ENCODE assay signal across 10 cellular contexts in the genomic region with DNA sequence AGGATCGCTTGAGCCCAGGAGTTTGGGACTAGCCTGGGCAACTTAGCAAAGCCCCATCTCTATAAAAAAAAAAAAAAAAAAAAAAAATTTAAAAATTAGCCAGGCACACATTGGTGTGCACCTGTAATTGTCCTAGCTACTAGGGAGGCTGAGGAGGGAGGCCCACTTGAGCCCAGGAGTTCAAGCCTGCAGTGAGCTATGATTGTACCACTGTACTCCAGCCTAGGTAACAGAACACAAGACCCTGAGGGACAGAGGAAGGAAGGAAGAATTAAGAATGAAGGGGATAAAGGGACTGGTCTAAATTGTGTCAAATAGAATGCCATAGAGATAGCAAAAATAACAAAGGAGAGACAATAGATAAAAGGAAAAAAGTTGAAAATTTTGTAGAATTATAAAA.
"Had no signal": no experiment of that assay in that cellular context is flagged by ENCODE, and none has a peak within 500 bp of the region (broad histone marks: within the 10 kb centered on the region; RNA-seq: fewer than 3 reads in every experiment).

No MANE protein-coding gene starts in this region.

- H3K27ac Mint-ChIP-seq: endodermal cell, type B pancreatic cell had no signal

- H3K9me3 Mint-ChIP-seq: endodermal cell, type B pancreatic cell had no signal

- DNase-seq: activated CD4-positive, CD25-positive, alpha-beta regulatory T cell; activated naive CD4-positive, alpha-beta T cell treated with anti-CD3 and anti-CD28 coated beads, Interleukin-2, amount 50 U/mL, for 16 hours; anterior cingulate cortex; cerebellar nuclear complex; endodermal cell; erythroblast; kidney glomerular epithelial cell; stimulated activated CD4-positive, alpha-beta T cell treated with anti-CD3 and anti-CD28 coated beads, Interleukin-1b, Interleukin-23, amount 100 ng/mL, for 48 hours; stimulated activated naive CD4-positive, alpha-beta T cell had no signal

- H3K27me3 Mint-ChIP-seq: type B pancreatic cell had no signal

- H3K4me3 Mint-ChIP-seq: endodermal cell, type B pancreatic cell had no signal
